In the genomic region with DNA sequence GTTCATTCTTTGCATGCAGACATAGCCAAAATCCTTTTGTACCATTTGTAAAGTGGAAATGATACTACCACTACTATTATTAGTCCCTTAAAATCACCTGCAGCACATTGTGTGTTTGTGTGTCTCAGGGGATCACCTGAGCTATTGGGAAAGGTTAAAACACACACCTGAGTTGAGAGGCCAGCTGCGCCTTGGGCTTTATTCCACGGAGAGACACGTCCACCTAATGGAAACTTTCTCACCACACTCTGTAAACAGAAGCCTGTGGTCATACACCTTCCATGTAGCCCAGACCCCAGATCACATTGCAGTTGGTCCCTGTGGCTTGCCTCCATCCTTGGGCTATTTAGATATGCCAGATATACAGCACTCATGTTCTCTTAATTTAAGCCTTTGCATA, we compare ENCODE assay signal across 23 cellular contexts.
"Had no signal": no experiment of that assay in that cellular context is flagged by ENCODE, and none has a peak within 500 bp of the region (broad histone marks: within the 10 kb centered on the region; RNA-seq: fewer than 3 reads in every experiment).

No MANE protein-coding gene starts in this region.

- H3K4me3 Mint-ChIP-seq: activated B cell treated with CpG ODN at 0.5 μM for 24 hours; activated CD4-positive, alpha-beta memory T cell treated with anti-CD3 and anti-CD28 coated beads, Interleukin-2, amount 10 ng/mL, durations not matched to agents 7 days and 5 days; activated naive CD4-positive, alpha-beta T cell treated with anti-CD3 and anti-CD28 coated beads, Interleukin-2, amount 50 U/mL, for 24 hours; brain; central memory CD8-positive, alpha-beta T cell; T-cell had no signal

- H3K36me3 Mint-ChIP-seq: activated naive CD4-positive, alpha-beta T cell treated with anti-CD3 and anti-CD28 coated beads, Interleukin-2, amount 50 U/mL, for 24 hours; T-cell had no signal

- H3K27ac Mint-ChIP-seq: activated B cell treated with CpG ODN at 0.5 μM for 24 hours; activated CD4-positive, alpha-beta memory T cell treated with anti-CD3 and anti-CD28 coated beads, Interleukin-2, amount 10 ng/mL, durations not matched to agents 7 days and 5 days; activated naive CD4-positive, alpha-beta T cell treated with anti-CD3 and anti-CD28 coated beads, Interleukin-2, amount 50 U/mL, for 24 hours; brain; T-cell had no signal

- ATAC-seq: Panc1, Right ventricle myocardium inferior, T-cell had no signal

- H3K4me1 Mint-ChIP-seq: activated CD4-positive, alpha-beta memory T cell treated with anti-CD3 and anti-CD28 coated beads, Interleukin-2, amount 10 ng/mL, durations not matched to agents 7 days and 5 days; brain; central memory CD8-positive, alpha-beta T cell had no signal

- DNase-seq: activated B cell treated with CpG ODN at 0.5 μM for 24 hours; activated CD4-positive, alpha-beta memory T cell treated with anti-CD3 and anti-CD28 coated beads, Interleukin-2, amount 10 ng/mL, durations not matched to agents 7 days and 5 days; activated CD4-positive, alpha-beta T cell treated with anti-CD3 and anti-CD28 coated beads, Interleukin-2, amount 50 U/mL, for 1 hour; activated CD8-positive, alpha-beta memory T cell treated with anti-CD3 and anti-CD28 coated beads, Interleukin-2, amount 50 U/mL, for 4 hours; activated T-cell treated with anti-CD3 and anti-CD28 coated beads, Interleukin-2, amount 50 U/mL, for 1 hour; IMR-90; KBM-7; NCI-H1048; NCI-H1694 treated with DMSO at 0.1 percent for 48 hours; NCI-H2081; NCI-H510A treated with DMSO at 0.1 percent for 48 hours; NCI-H774; NK-92 treated with Interleukin-12 subunit alpha and Interleukin-12 subunit beta, amount 100 ng/mL, for 24 hours; OCI-M1; RPMI8226; T-cell; T-helper 2 cell; T1000 had no signal
